In genomic region chr19:48094129-48094842, GRCh38 we compare ENCODE assay signal across 16 cellular contexts. TPM values are rescaled to one million over a fixed set of nuclear protein-coding genes. Genes with fewer than 3 reads are reported as not detected.
DNase-seq lines count a peak whose midpoint lies in the region; ATAC-seq, FAIRE-seq and TF ChIP-seq lines count a peak whose summit lies in the region.
"Had no signal": no experiment of that assay in that cellular context is flagged by ENCODE, and none has a peak within 500 bp of the region (broad histone marks: within the 10 kb centered on the region; RNA-seq: fewer than 3 reads in every experiment).

No MANE protein-coding gene starts in this region.

- TF ChIP-seq CTCF in HEK293 (tag by site-specific recombination; IDR thresholded peaks at IDR 0.05), result no peak

- no peak overlapping the region for H3K27ac Mint-ChIP-seq in activated CD8-positive, alpha-beta memory T cell treated with anti-CD3 and anti-CD28 coated beads, Interleukin-2, amount 10 ng/mL, durations not matched to agents 7 days and 5 days
- H3K27ac Mint-ChIP-seq in stimulated activated naive B cell treated with anti-CD40 and anti-IgM and Interleukin-4, amounts not matched to agents 10 μg/mL and 1 μg/mL and 100 μg/mL, for 72 hours, result no peak overlapping the region
- H3K27ac Mint-ChIP-seq: CD4-positive, CD25-positive, alpha-beta regulatory T cell had no signal

- H3K9me3 ChIP-seq in HEK293 (ENCODE audit: control insufficient read depth, insufficient read depth, low read depth, low read length), result no peaks in the 10 kb centered on the region

- H3K36me3 ChIP-seq in HEK293 (ENCODE audit: control insufficient read depth in 2 of 2, insufficient read depth in 1 of 2, low read length in 2 of 2), result no peaks in the 10 kb centered on the region

- no peak overlapping the region for H3K4me3 Mint-ChIP-seq in activated CD8-positive, alpha-beta memory T cell treated with anti-CD3 and anti-CD28 coated beads, Interleukin-2, amount 10 ng/mL, durations not matched to agents 7 days and 5 days
- H3K4me3 Mint-ChIP-seq in stimulated activated naive B cell treated with anti-CD40 and anti-IgM and Interleukin-4, amounts not matched to agents 10 μg/mL and 1 μg/mL and 100 μg/mL, for 72 hours, result no peak overlapping the region
- H3K4me3 Mint-ChIP-seq: CD4-positive, CD25-positive, alpha-beta regulatory T cell had no signal

- ATAC-seq in activated CD8-positive, alpha-beta memory T cell treated with anti-CD3 and anti-CD28 coated beads, Interleukin-2, amount 10 ng/mL, durations not matched to agents 7 days and 5 days, result peak; percentile 36
- ATAC-seq in stimulated activated naive B cell treated with anti-CD40 and anti-IgM and Interleukin-4, amounts not matched to agents 10 μg/mL and 1 μg/mL and 100 μg/mL, for 72 hours (replicated peaks), result peak; percentile 39 to 60
- ATAC-seq in GM18511 (IDR thresholded peaks at IDR 0.05; ENCODE audit: unreplicated experiment), result no peak
- ATAC-seq: K562 had no signal

- no peak overlapping the region for H3K27ac ChIP-seq in HEK293 (ENCODE audit: extremely low read depth, low read depth, low read length)
- H3K27ac ChIP-seq: BLaER1 treated with 17β-estradiol and CSF1 and Interleukin-3, amounts not matched to agents 10 nM and 100 nM had no signal

- TF ChIP-seq POLR2A in GM12891 (IDR thresholded peaks at IDR 0.05; ENCODE audit: low read depth, low read length), result no peak

- no peaks in the 10 kb centered on the region for H3K4me1 ChIP-seq in HEK293 (ENCODE audit: control insufficient read depth, insufficient read depth, low read length)

- H3K9me3 Mint-ChIP-seq in activated CD8-positive, alpha-beta memory T cell treated with anti-CD3 and anti-CD28 coated beads, Interleukin-2, amount 10 ng/mL, durations not matched to agents 7 days and 5 days (ENCODE audit: low read depth), result peaks cover 6% of the 10 kb centered on the region
- peaks cover 9 to 19% of the 10 kb centered on the region in 2 donors for H3K9me3 Mint-ChIP-seq in stimulated activated naive B cell treated with anti-CD40 and anti-IgM and Interleukin-4, amounts not matched to agents 10 μg/mL and 1 μg/mL and 100 μg/mL, for 72 hours

- peaks cover 3% of the 10 kb centered on the region for H3K36me3 Mint-ChIP-seq in activated CD8-positive, alpha-beta memory T cell treated with anti-CD3 and anti-CD28 coated beads, Interleukin-2, amount 10 ng/mL, durations not matched to agents 7 days and 5 days
- H3K36me3 Mint-ChIP-seq in stimulated activated naive B cell treated with anti-CD40 and anti-IgM and Interleukin-4, amounts not matched to agents 10 μg/mL and 1 μg/mL and 100 μg/mL, for 72 hours, result peaks cover 48 to 49% of the 10 kb centered on the region in 2 donors

- no peak overlapping the region for H3K4me3 ChIP-seq in HEK293 (ENCODE audit: low read depth, low read length)
- H3K4me3 ChIP-seq: BLaER1 treated with 17β-estradiol and CSF1 and Interleukin-3, amounts not matched to agents 10 nM and 100 nM; K562 had no signal

- H3K27me3 Mint-ChIP-seq in activated CD8-positive, alpha-beta memory T cell treated with anti-CD3 and anti-CD28 coated beads, Interleukin-2, amount 10 ng/mL, durations not matched to agents 7 days and 5 days, result peaks cover 3% of the 10 kb centered on the region
- no peaks in the 10 kb centered on the region for H3K27me3 Mint-ChIP-seq in stimulated activated naive B cell treated with anti-CD40 and anti-IgM and Interleukin-4, amounts not matched to agents 10 μg/mL and 1 μg/mL and 100 μg/mL, for 72 hours

- DNase-seq in activated CD8-positive, alpha-beta memory T cell treated with anti-CD3 and anti-CD28 coated beads, Interleukin-2, amount 10 ng/mL, durations not matched to agents 7 days and 5 days, result no peak
- no peak for DNase-seq in activated CD8-positive, alpha-beta memory T cell treated with anti-CD3 and anti-CD28 coated beads, Interleukin-2, amount 50 U/mL, for 48 hours
- no peak for DNase-seq in GM12891 (ENCODE audit: insufficient read length, low spot score)
- no peak for DNase-seq in stimulated activated naive B cell treated with anti-CD40 and anti-IgM and Interleukin-4, amounts not matched to agents 10 μg/mL and 1 μg/mL and 100 μg/mL, for 72 hours
- no peak for DNase-seq in HuH-7 (ENCODE audit: low spot score)
- DNase-seq: ACHN; CD4-positive, CD25-positive, alpha-beta regulatory T cell; DMS53; GF-D8; HCEC 1CT had no signal

- FAIRE-seq in GM12891 (lab: Jason Lieb, UNC), result peak; percentile 54
- FAIRE-seq: K562 had no signal

- H3K4me1 Mint-ChIP-seq in activated CD8-positive, alpha-beta memory T cell treated with anti-CD3 and anti-CD28 coated beads, Interleukin-2, amount 10 ng/mL, durations not matched to agents 7 days and 5 days, result peaks cover 5% of the 10 kb centered on the region
- H3K4me1 Mint-ChIP-seq in stimulated activated naive B cell treated with anti-CD40 and anti-IgM and Interleukin-4, amounts not matched to agents 10 μg/mL and 1 μg/mL and 100 μg/mL, for 72 hours, result peaks cover 3 to 11% of the 10 kb centered on the region in 2 donors
- H3K4me1 Mint-ChIP-seq: CD4-positive, CD25-positive, alpha-beta regulatory T cell had no signal

- CTCF ChIA-PET in activated CD8-positive, alpha-beta memory T cell treated with anti-CD3 and anti-CD28 coated beads, Interleukin-2, amount 10 ng/mL, durations not matched to agents 7 days and 5 days (lab: Charles Lee), result interaction anchor here (0.9 to 1.5 kb wide), 3 partner anchors 8 to 15 kb away, joined by 4 to 6 read pairs (median 4); no protein-coding TSS in a partner anchor
- CTCF ChIA-PET in HEK293 (lab: Yijun Ruan, JAX), result interaction anchor here (2.0 to 3.3 kb wide), 3 partner anchors 9 to 131 kb away, joined by 10 to 11 read pairs (median 11); no protein-coding TSS in a partner anchor

- POLR2A ChIA-PET in HEK293 (lab: Yijun Ruan, JAX), result no interaction called here

TF ChIP-seq in GM12891, 5 proteins besides CTCF, POLR2A, EP300 and RAD21:
- no peak for TF ChIP-seq TAF1 (IDR thresholded peaks at IDR 0.05; ENCODE audit: low read depth, low read length)
- TF ChIP-seq POLR2AphosphoS5 (IDR thresholded peaks at IDR 0.05; ENCODE audit: low read depth, low read length), result no peak
- TF ChIP-seq POU2F2 (IDR thresholded peaks at IDR 0.05; ENCODE audit: low read depth, low read length), result no peak
- TF ChIP-seq SPI1 (IDR thresholded peaks at IDR 0.05; ENCODE audit: low read depth, low read length), result no peak
TF ChIP-seq in GM12891: peak in this region for 0.

TF ChIP-seq in HEK293, 187 proteins besides CTCF, POLR2A, EP300 and RAD21:
- no peak for TF ChIP-seq ZNF354C (tag by site-specific recombination; IDR thresholded peaks at IDR 0.05; ENCODE audit: borderline replicate concordance, low read depth)
- no peak for TF ChIP-seq ZNF48 (tag by site-specific recombination; IDR thresholded peaks at IDR 0.05)
- no peak for TF ChIP-seq MYNN (tag by site-specific recombination; IDR thresholded peaks at IDR 0.05; ENCODE audit: borderline replicate concordance)
- TF ChIP-seq ZBTB1 (tag by site-specific recombination; IDR thresholded peaks at IDR 0.05), result no peak
- no peak for TF ChIP-seq ZFHX2 (tag by site-specific recombination; conservative IDR thresholded peaks at IDR 0.05)
- TF ChIP-seq ZNF596 (tag by site-specific recombination; IDR thresholded peaks at IDR 0.05), result no peak
- TF ChIP-seq SP3 (tag by site-specific recombination; IDR thresholded peaks at IDR 0.05), result no peak
- TF ChIP-seq, protein P1, sequence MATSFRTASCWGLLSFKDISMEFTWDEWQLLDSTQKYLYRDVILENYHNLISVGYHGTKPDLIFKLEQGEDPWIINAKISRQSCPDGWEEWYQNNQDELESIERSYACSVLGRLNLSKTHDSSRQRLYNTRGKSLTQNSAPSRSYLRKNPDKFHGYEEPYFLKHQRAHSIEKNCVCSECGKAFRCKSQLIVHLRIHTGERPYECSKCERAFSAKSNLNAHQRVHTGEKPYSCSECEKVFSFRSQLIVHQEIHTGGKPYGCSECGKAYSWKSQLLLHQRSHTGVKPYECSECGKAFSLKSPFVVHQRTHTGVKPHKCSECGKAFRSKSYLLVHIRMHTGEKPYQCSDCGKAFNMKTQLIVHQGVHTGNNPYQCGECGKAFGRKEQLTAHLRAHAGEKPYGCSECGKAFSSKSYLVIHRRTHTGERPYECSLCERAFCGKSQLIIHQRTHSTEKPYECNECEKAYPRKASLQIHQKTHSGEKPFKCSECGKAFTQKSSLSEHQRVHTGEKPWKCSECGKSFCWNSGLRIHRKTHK (tag by site-specific recombination; IDR thresholded peaks at IDR 0.05), result peak; percentile 94
- TF ChIP-seq SETDB1 (IDR thresholded peaks at IDR 0.05; ENCODE audit: insufficient read length, low read length), result peak; percentile 65
- TF ChIP-seq ZNF521 (tag by site-specific recombination; IDR thresholded peaks at IDR 0.05), result no peak
- no peak for TF ChIP-seq ZNF76 (tag by site-specific recombination; IDR thresholded peaks at IDR 0.05; ENCODE audit: borderline replicate concordance, low read depth)
- TF ChIP-seq, protein P2, sequence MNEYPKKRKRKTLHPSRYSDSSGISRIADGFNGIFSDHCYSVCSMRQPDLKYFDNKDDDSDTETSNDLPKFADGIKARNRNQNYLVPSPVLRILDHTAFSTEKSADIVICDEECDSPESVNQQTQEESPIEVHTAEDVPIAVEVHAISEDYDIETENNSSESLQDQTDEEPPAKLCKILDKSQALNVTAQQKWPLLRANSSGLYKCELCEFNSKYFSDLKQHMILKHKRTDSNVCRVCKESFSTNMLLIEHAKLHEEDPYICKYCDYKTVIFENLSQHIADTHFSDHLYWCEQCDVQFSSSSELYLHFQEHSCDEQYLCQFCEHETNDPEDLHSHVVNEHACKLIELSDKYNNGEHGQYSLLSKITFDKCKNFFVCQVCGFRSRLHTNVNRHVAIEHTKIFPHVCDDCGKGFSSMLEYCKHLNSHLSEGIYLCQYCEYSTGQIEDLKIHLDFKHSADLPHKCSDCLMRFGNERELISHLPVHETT (tag by site-specific recombination; IDR thresholded peaks at IDR 0.05), result no peak
- no peak for TF ChIP-seq ZNF292 (tag by site-specific recombination; IDR thresholded peaks at IDR 0.05; ENCODE audit: borderline replicate concordance, low read depth)
- TF ChIP-seq ZNF654 (tag by site-specific recombination; IDR thresholded peaks at IDR 0.05; ENCODE audit: low read depth), result no peak
- no peak for TF ChIP-seq ZNF580 (tag by site-specific recombination; IDR thresholded peaks at IDR 0.05)
TF ChIP-seq in HEK293: peak in this region for 2.

RNA-seq across cellular contexts. Expression of gene PLA2G4C, which starts 16.3 kb away (rescaled TPM):
- 1 to 10 TPM in 1 of 2 experiments, under 1 TPM in 1; 0.82 to 2.1 TPM for total RNA-seq in activated CD8-positive, alpha-beta memory T cell treated with anti-CD3 and anti-CD28 coated beads, Interleukin-2, amount 10 ng/mL, durations not matched to agents 7 days and 5 days
- 3.1 TPM for polyA plus RNA-seq in GM12891 (2012; ENCODE audit: low read depth, missing spikeins)

RNA-seq across cellular contexts. Expression of gene CABP5, which starts 50.4 kb away (rescaled TPM):
- not detected for total RNA-seq in activated CD8-positive, alpha-beta memory T cell treated with anti-CD3 and anti-CD28 coated beads, Interleukin-2, amount 10 ng/mL, durations not matched to agents 7 days and 5 days
- not detected for polyA plus RNA-seq in GM12891 (2012; ENCODE audit: low read depth, missing spikeins)
- total RNA-seq: A172, H4, K562 had no signal
- polyA plus RNA-seq: CD4-positive, CD25-positive, alpha-beta regulatory T cell; K562 had no signal
